ENCODE assay signal across 24 cellular contexts in the genomic region with DNA sequence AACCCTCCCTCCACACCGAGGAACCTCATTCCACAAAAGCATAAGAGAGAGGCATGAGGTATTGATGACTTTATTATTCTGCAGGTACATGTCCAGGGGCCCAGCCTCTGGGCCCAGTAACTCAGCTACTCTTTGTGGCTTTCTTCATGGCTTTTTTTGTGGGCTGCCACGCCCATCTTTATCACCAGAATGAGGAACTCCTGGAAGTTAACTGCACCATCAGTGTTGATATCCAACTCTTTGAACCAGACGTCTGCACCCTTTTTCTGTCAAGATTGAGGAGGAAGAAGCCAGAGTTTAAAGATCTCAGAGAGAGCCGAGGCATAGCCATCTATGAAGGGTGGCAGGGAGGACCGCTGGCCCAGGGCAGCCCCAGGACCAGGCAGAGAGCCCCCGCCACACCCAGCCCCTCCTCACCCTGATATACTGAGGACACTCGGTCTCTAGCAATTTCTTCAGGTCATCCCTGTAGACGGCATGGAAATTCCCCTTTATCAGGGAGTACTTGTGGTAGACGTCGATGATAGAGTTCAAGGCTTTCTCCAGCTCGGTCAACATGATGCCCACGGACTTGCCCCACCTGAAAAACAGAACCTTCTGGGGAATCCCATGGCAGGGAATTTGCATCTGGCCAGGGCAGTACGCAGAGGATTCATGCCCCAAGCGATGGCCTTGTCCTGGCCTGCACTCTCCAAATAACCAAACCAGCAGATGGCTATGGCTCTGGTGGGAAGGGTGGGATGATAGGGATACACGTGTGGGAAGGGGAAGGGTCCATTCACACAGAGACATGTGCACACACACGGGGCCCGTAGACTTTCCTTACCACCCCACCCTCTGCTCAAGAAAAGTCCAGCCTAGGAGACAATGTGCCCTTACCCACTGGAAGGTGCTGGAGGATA. TPM values are rescaled to one million over a fixed set of nuclear protein-coding genes. Genes with fewer than 3 reads are reported as not detected.
DNase-seq lines count a peak whose midpoint lies in the region; ATAC-seq, FAIRE-seq and TF ChIP-seq lines count a peak whose summit lies in the region.
"Had no signal": no experiment of that assay in that cellular context is flagged by ENCODE, and none has a peak within 500 bp of the region (broad histone marks: within the 10 kb centered on the region; RNA-seq: fewer than 3 reads in every experiment).

No MANE protein-coding gene starts in this region.

- H3K4me3 Mint-ChIP-seq in MCF 10A (ENCODE audit: unreplicated experiment), result peak overlapping the region; percentile 66
- no peak overlapping the region for H3K4me3 Mint-ChIP-seq in effector memory CD8-positive, alpha-beta T cell
- no peak overlapping the region for H3K4me3 Mint-ChIP-seq in T-helper 2 cell treated with Interferon-gamma antibody and Interleukin-4, amounts not matched to agents 5 μg/mL and 100 μg/mL, for 36 hours
- H3K4me3 Mint-ChIP-seq: activated naive CD8-positive, alpha-beta T cell; activated T-cell treated with anti-CD3 and anti-CD28 coated beads, Interleukin-2, amount 50 U/mL, for 72 hours; mesothelial cell of epicardium; neural crest cell had no signal

- peaks cover 28 to 100% (median 86%) of the 10 kb centered on the region in 10 experiments for H3K4me1 ChIP-seq in BLaER1 treated with 17β-estradiol and CSF1 and Interleukin-3, amounts not matched to agents 10 nM and 100 nM
- H3K4me1 ChIP-seq in lower lobe of right lung, result peaks cover 12% of the 10 kb centered on the region
- H3K4me1 ChIP-seq: HAP-1, SJSA1 had no signal

- TSS peak; percentile 97 for BruUV-seq in MCF 10A (replicated peaks; lab: Mats Ljungman, UMichigan)

- H3K27me3 ChIP-seq in BLaER1 treated with 17β-estradiol and CSF1 and Interleukin-3, amounts not matched to agents 10 nM and 100 nM, result no peaks in the 10 kb centered on the region
- H3K27me3 ChIP-seq in lower lobe of right lung (ENCODE audit: low read depth), result no peaks in the 10 kb centered on the region
- H3K27me3 ChIP-seq: MG63 had no signal

- H3K9ac ChIP-seq in BLaER1 treated with 17β-estradiol and CSF1 and Interleukin-3, amounts not matched to agents 10 nM and 100 nM, result peak overlapping the region in 8 of 11 experiments; percentile 50 to 78 (median 70); a peak in 13 of 22 replicates

- no peaks in the 10 kb centered on the region; a peak in 1 of 22 replicates for H3K36me3 ChIP-seq in BLaER1 treated with 17β-estradiol and CSF1 and Interleukin-3, amounts not matched to agents 10 nM and 100 nM
- no peaks in the 10 kb centered on the region for H3K36me3 ChIP-seq in lower lobe of right lung
- H3K36me3 ChIP-seq: HAP-1, MG63, SJSA1 had no signal

- no peaks in the 10 kb centered on the region for H3K9me3 ChIP-seq in BLaER1 treated with 17β-estradiol and CSF1 and Interleukin-3, amounts not matched to agents 10 nM and 100 nM (replicated peaks in 1 of 11)
- H3K9me3 ChIP-seq in lower lobe of right lung, result no peaks in the 10 kb centered on the region
- H3K9me3 ChIP-seq: HAP-1, MG63, SJSA1 had no signal

- CTCF ChIA-PET in MCF 10A (lab: Yijun Ruan, JAX), result interaction anchor here (0.9 to 2.5 kb wide), 4 partner anchors 35 to 104 kb away, joined by 3 to 15 read pairs (median 8); no protein-coding TSS in a partner anchor

- H3K4me2 ChIP-seq in BLaER1 treated with 17β-estradiol and CSF1 and Interleukin-3, amounts not matched to agents 10 nM and 100 nM, result peak overlapping the region in 9 of 11 experiments; percentile 26 to 95 (median 85); a peak in 18 of 22 replicates

- no peaks in the 10 kb centered on the region for H3K27me3 Mint-ChIP-seq in MCF 10A (ENCODE audit: insufficient read depth, unreplicated experiment)
- H3K27me3 Mint-ChIP-seq in effector memory CD8-positive, alpha-beta T cell, result peaks cover 56 to 68% of the 10 kb centered on the region in 2 donors
- H3K27me3 Mint-ChIP-seq in T-helper 2 cell treated with Interferon-gamma antibody and Interleukin-4, amounts not matched to agents 5 μg/mL and 100 μg/mL, for 36 hours (ENCODE audit: low read depth), result no peaks in the 10 kb centered on the region

- H3K27ac ChIP-seq in BLaER1 treated with 17β-estradiol and CSF1 and Interleukin-3, amounts not matched to agents 10 nM and 100 nM, result peak overlapping the region in 9 of 11 experiments; percentile 53 to 99 (median 97); a peak in 18 of 22 replicates
- H3K27ac ChIP-seq in lower lobe of right lung, result peak overlapping the region; percentile 24
- H3K27ac ChIP-seq: SJSA1 had no signal

- intact Hi-C loops in MCF 10A (cut with micrococcal nuclease), result loop anchor here (2.0 kb wide), 1 partner anchor 15 kb away; the partner anchor contains the start of gene S100A12
- intact Hi-C loops in lower lobe of right lung (cut with DNase I), result no loop called here

- DNase-seq in NOMO-1 (lab: John Stamatoyannopoulos, UW; ENCODE audit: unreplicated experiment in 2 of 2) (peak; percentile 70 to 78), MCF 10A (ENCODE audit: unreplicated experiment) (no peak), lower lobe of right lung (no peak), urothelium cell line (ENCODE audit: low spot score) (no peak), putamen (ENCODE audit: low spot score) (no peak)
- no peak for DNase-seq in effector memory CD8-positive, alpha-beta T cell
- DNase-seq in T-helper 2 cell treated with Interferon-gamma antibody and Interleukin-4, amounts not matched to agents 5 μg/mL and 100 μg/mL, for 36 hours (ENCODE audit: low spot score), result no peak
- DNase-seq: activated T-cell treated with anti-CD3 and anti-CD28 coated beads, Interleukin-2, amount 50 U/mL, for 72 hours; DMS 273 treated with DMSO at 0.1 percent for 48 hours; GDM1; NCI-H446 treated with DMSO at 0.1 percent for 48 hours; stimulated activated CD4-positive, alpha-beta T cell treated with anti-CD3 and anti-CD28 coated beads, Interleukin-12 subunit alpha, Interleukin-12 subunit beta, amount 100 ng/mL, for 4 hours; stimulated activated CD8-positive, alpha-beta memory T cell treated with anti-CD3 and anti-CD28 coated beads, Interleukin-4, amount 100 ng/mL, for 48 hours had no signal

- peaks cover 68% of the 10 kb centered on the region for H3K4me1 Mint-ChIP-seq in MCF 10A (ENCODE audit: insufficient read depth, unreplicated experiment)
- no peaks in the 10 kb centered on the region for H3K4me1 Mint-ChIP-seq in effector memory CD8-positive, alpha-beta T cell (ENCODE audit: low read depth in 2 of 2)
- H3K4me1 Mint-ChIP-seq in T-helper 2 cell treated with Interferon-gamma antibody and Interleukin-4, amounts not matched to agents 5 μg/mL and 100 μg/mL, for 36 hours (ENCODE audit: low read depth), result peaks cover 4% of the 10 kb centered on the region
- H3K4me1 Mint-ChIP-seq: mesothelial cell of epicardium, neural crest cell had no signal

- peak overlapping the region in 6 of 10 experiments; percentile 11 to 66 (median 46); a peak in 12 of 20 replicates for H3K4me3 ChIP-seq in BLaER1 treated with 17β-estradiol and CSF1 and Interleukin-3, amounts not matched to agents 10 nM and 100 nM
- peak overlapping the region; percentile 39 for H3K4me3 ChIP-seq in lower lobe of right lung
- H3K4me3 ChIP-seq: GM12878, HAP-1, MG63, SJSA1 had no signal

- no peak for FAIRE-seq in urothelium cell line (lab: Jason Lieb, UNC)
- FAIRE-seq: frontal cortex, GM12878 had no signal

- POLR2A ChIA-PET in MCF 10A (lab: Yijun Ruan, JAX), result interaction anchor here (0.6 to 6.7 kb wide), 16 partner anchors 8 to 1000 kb away, joined by 3 to 44 read pairs (median 4); partner anchors contain the start of genes S100A12 and S100A9

- no peaks in the 10 kb centered on the region for H3K9me3 Mint-ChIP-seq in MCF 10A (ENCODE audit: unreplicated experiment)
- no peaks in the 10 kb centered on the region for H3K9me3 Mint-ChIP-seq in effector memory CD8-positive, alpha-beta T cell
- no peaks in the 10 kb centered on the region for H3K9me3 Mint-ChIP-seq in T-helper 2 cell treated with Interferon-gamma antibody and Interleukin-4, amounts not matched to agents 5 μg/mL and 100 μg/mL, for 36 hours
- H3K9me3 Mint-ChIP-seq: activated T-cell treated with anti-CD3 and anti-CD28 coated beads, Interleukin-2, amount 50 U/mL, for 72 hours; mesothelial cell of epicardium; neural crest cell had no signal

- peak overlapping the region; percentile 2 for H3K27ac Mint-ChIP-seq in MCF 10A (ENCODE audit: low read depth, unreplicated experiment)
- no peak overlapping the region for H3K27ac Mint-ChIP-seq in effector memory CD8-positive, alpha-beta T cell
- no peak overlapping the region for H3K27ac Mint-ChIP-seq in T-helper 2 cell treated with Interferon-gamma antibody and Interleukin-4, amounts not matched to agents 5 μg/mL and 100 μg/mL, for 36 hours
- H3K27ac Mint-ChIP-seq: activated naive CD8-positive, alpha-beta T cell; activated T-cell treated with anti-CD3 and anti-CD28 coated beads, Interleukin-2, amount 50 U/mL, for 72 hours; mesothelial cell of epicardium had no signal

- H3K36me3 Mint-ChIP-seq in MCF 10A (ENCODE audit: insufficient read depth, unreplicated experiment), result no peaks in the 10 kb centered on the region
- H3K36me3 Mint-ChIP-seq in effector memory CD8-positive, alpha-beta T cell (ENCODE audit: insufficient read depth), result no peaks in the 10 kb centered on the region
- no peaks in the 10 kb centered on the region for H3K36me3 Mint-ChIP-seq in T-helper 2 cell treated with Interferon-gamma antibody and Interleukin-4, amounts not matched to agents 5 μg/mL and 100 μg/mL, for 36 hours (ENCODE audit: low read depth)
- H3K36me3 Mint-ChIP-seq: activated naive CD8-positive, alpha-beta T cell; mesothelial cell of epicardium had no signal

- no peaks in the 10 kb centered on the region for H4K20me1 ChIP-seq in BLaER1 treated with 17β-estradiol and CSF1 and Interleukin-3, amounts not matched to agents 10 nM and 100 nM

- TF ChIP-seq CTCF in MCF 10A (IDR thresholded peaks at IDR 0.05; ENCODE audit: unreplicated experiment) (no peak), lower lobe of right lung (IDR thresholded peaks at IDR 0.05) (no peak)

- ATAC-seq in lower lobe of right lung, result peak in 1 of 2 donors; percentile 9
- no peak for ATAC-seq in effector memory CD8-positive, alpha-beta T cell (replicated peaks)
- ATAC-seq: activated T-cell treated with anti-CD3 and anti-CD28 coated beads, Interleukin-2, amount 50 U/mL, for 72 hours; GM12878 had no signal

RNA-seq across cellular contexts. Expression of gene S100A8, which starts 0.6 kb away (rescaled TPM):
- total RNA-seq in MCF 10A (2022) (46.9 and 80.4 TPM in 2 replicates), lower lobe of right lung (622 TPM)
- total RNA-seq: A673; activated CD8-positive, alpha-beta memory T cell treated with anti-CD3 and anti-CD28 coated beads for 36 hours; activated T-cell treated with anti-CD3 and anti-CD28 coated beads, Interleukin-2, amount 50 U/mL, for 72 hours; GM12878; mesothelial cell of epicardium; neural crest cell; SJSA1 had no signal

RNA-seq across cellular contexts. Expression of gene S100A12, which starts 14.8 kb away (rescaled TPM):
- total RNA-seq in MCF 10A (2022) (not detected in 2 replicates), lower lobe of right lung (54.9 TPM)
- total RNA-seq: A673; activated CD8-positive, alpha-beta memory T cell treated with anti-CD3 and anti-CD28 coated beads for 36 hours; activated T-cell treated with anti-CD3 and anti-CD28 coated beads, Interleukin-2, amount 50 U/mL, for 72 hours; GM12878; mesothelial cell of epicardium; neural crest cell; SJSA1 had no signal

RNA-seq across cellular contexts. Expression of gene S100A7A, which starts 26.1 kb away (rescaled TPM):
- not detected in 2 replicates for total RNA-seq in MCF 10A (2022)
- total RNA-seq in lower lobe of right lung, result not detected
- total RNA-seq: A673; activated CD8-positive, alpha-beta memory T cell treated with anti-CD3 and anti-CD28 coated beads for 36 hours; activated T-cell treated with anti-CD3 and anti-CD28 coated beads, Interleukin-2, amount 50 U/mL, for 72 hours; frontal cortex; GM12878; mesothelial cell of epicardium; neural crest cell; SJSA1 had no signal

RNA-seq across cellular contexts. Expression of gene S100A9, which starts 32.6 kb away (rescaled TPM):
- total RNA-seq in MCF 10A (2022) (86.4 and 126 TPM in 2 replicates), lower lobe of right lung (911 TPM)
- total RNA-seq: A673; activated CD8-positive, alpha-beta memory T cell treated with anti-CD3 and anti-CD28 coated beads for 36 hours; activated T-cell treated with anti-CD3 and anti-CD28 coated beads, Interleukin-2, amount 50 U/mL, for 72 hours; neural crest cell; SJSA1 had no signal

RNA-seq across cellular contexts. Expression of gene PGLYRP4, which starts 41.6 kb away (rescaled TPM):
- not detected in 2 replicates for total RNA-seq in MCF 10A (2022)
- 0.30 TPM for total RNA-seq in lower lobe of right lung
- total RNA-seq: A673; activated CD8-positive, alpha-beta memory T cell treated with anti-CD3 and anti-CD28 coated beads for 36 hours; frontal cortex; mesothelial cell of epicardium; neural crest cell; SJSA1 had no signal

Comparison
In these comparisons a context has a peak if more than half of its experiments do, and no peak if none do; other contexts are left out.
1. DNase-seq: peak in NOMO-1 (2 of 2); none in MCF 10A (single experiment), lower lobe of right lung (single experiment), urothelium cell line (single experiment), effector memory CD8-positive, alpha-beta T cell (0 of 3), putamen (single experiment) and T-helper 2 cell treated with Interferon-gamma antibody and Interleukin-4, amounts not matched to agents 5 μg/mL and 100 μg/mL, for 36 hours (single experiment).
2. RNA of gene S100A12, which starts 14.8 kb away (total RNA-seq): 54.9 TPM in lower lobe of right lung (single experiment); not detected in MCF 10A; every median in the first group is over 10 times any median in the second.